Comparison of ENCODE assay signal across 26 cellular contexts in genomic region chr3:155697542-155697941, GRCh38.
"Had no signal": no experiment of that assay in that cellular context is flagged by ENCODE, and none has a peak within 500 bp of the region (broad histone marks: within the 10 kb centered on the region; RNA-seq: fewer than 3 reads in every experiment).

No MANE protein-coding gene starts in this region.

- H3K4me2 ChIP-seq: smooth muscle cell had no signal

- H3K27ac Mint-ChIP-seq: immature natural killer cell; mesothelial cell of epicardium; naive B cell; natural killer cell; progenitor cell of endocrine pancreas; stimulated activated naive CD8-positive, alpha-beta T cell treated with anti-CD3 and anti-CD28 coated beads, Interleukin-15, Interleukin-2, amounts not matched to agents 100 ng/mL and 50 ng/mL, for 24 hours had no signal

- H3K9me3 ChIP-seq: left lung, lower lobe of right lung, pancreas, right atrium auricular region, right lobe of liver, suprapubic skin, thoracic aorta, tibial artery, uterus had no signal

- H3K4me1 Mint-ChIP-seq: immature natural killer cell, naive B cell, natural killer cell had no signal

- H3K4me1 ChIP-seq: pancreas, right atrium auricular region, right lobe of liver, suprapubic skin, tibial artery, uterus had no signal

- H3K36me3 ChIP-seq: left lung, lower lobe of right lung, pancreas, right atrium auricular region, right lobe of liver, suprapubic skin, thoracic aorta, tibial artery, uterus had no signal

- H3K27ac ChIP-seq: left lung, lower lobe of right lung, pancreas, right atrium auricular region, right lobe of liver, suprapubic skin, thoracic aorta, tibial artery, uterus had no signal

- H3K27me3 Mint-ChIP-seq: naive B cell, progenitor cell of endocrine pancreas had no signal

- H3K36me3 Mint-ChIP-seq: immature natural killer cell, mesothelial cell of epicardium, naive B cell, natural killer cell had no signal

- H3K4me3 ChIP-seq: left lung, lower lobe of right lung, pancreas, right atrium auricular region, right lobe of liver, smooth muscle cell, suprapubic skin, thoracic aorta, tibial artery, uterus had no signal

- H3K27me3 ChIP-seq: left lung, pancreas, right atrium auricular region, right lobe of liver, suprapubic skin, tibial artery, uterus had no signal

- DNase-seq: hypothalamus; immature natural killer cell; kidney; left colon; left lung; lower lobe of right lung; mammary epithelial cell; mesendoderm; naive B cell; natural killer cell; pancreas; right lobe of liver; stimulated activated CD4-positive, alpha-beta T cell treated with anti-CD3 and anti-CD28 coated beads, Interleukin-1b, Interleukin-23, amount 100 ng/mL, for 48 hours; stimulated activated CD4-positive, alpha-beta T cell treated with anti-CD3 and anti-CD28 coated beads, Interleukin-2, amount 100 ng/mL, for 48 hours; stimulated activated CD4-positive, alpha-beta T cell treated with anti-CD3 and anti-CD28 coated beads, Interleukin-4, amount 100 ng/mL, for 4 hours; stimulated activated CD8-positive, alpha-beta memory T cell treated with anti-CD3 and anti-CD28 coated beads, Interleukin-4, amount 100 ng/mL, for 48 hours; tibial artery; trophoblast cell; uterus had no signal

- ATAC-seq: left colon, left lung, lower lobe of right lung, natural killer cell, pancreas, right lobe of liver had no signal

- H3K4me3 Mint-ChIP-seq: immature natural killer cell; mesothelial cell of epicardium; naive B cell; natural killer cell; stimulated activated naive CD8-positive, alpha-beta T cell treated with anti-CD3 and anti-CD28 coated beads, Interleukin-15, Interleukin-2, amounts not matched to agents 100 ng/mL and 50 ng/mL, for 24 hours had no signal

- H3K9me3 Mint-ChIP-seq: immature natural killer cell; mesothelial cell of epicardium; naive B cell; natural killer cell; stimulated activated naive CD8-positive, alpha-beta T cell treated with anti-CD3 and anti-CD28 coated beads, Interleukin-15, Interleukin-2, amounts not matched to agents 100 ng/mL and 50 ng/mL, for 24 hours had no signal
